19 cellular contexts compared by ENCODE assay signal in genomic region chr17:18378205-18378505, GRCh38. TPM values are rescaled to one million over a fixed set of nuclear protein-coding genes. Genes with fewer than 3 reads are reported as not detected.
DNase-seq lines count a peak whose midpoint lies in the region; ATAC-seq and TF ChIP-seq lines count a peak whose summit lies in the region.
"Had no signal": no experiment of that assay in that cellular context is flagged by ENCODE, and none has a peak within 500 bp of the region (broad histone marks: within the 10 kb centered on the region; RNA-seq: fewer than 3 reads in every experiment).

No MANE protein-coding gene starts in this region.

- H3F3A ChIP-seq in PC-9 (ENCODE audit: insufficient read depth, low read depth) = 0 out of 2 replicates have a peak, but pooled peaks cover 4% of the 10 kb centered on the region

- DNase-seq in PC-9 = no peak
- no peak for DNase-seq in upper lobe of right lung
- DNase-seq in activated T-helper 2 cell treated with anti-CD3 and anti-CD28 coated beads, Interferon-gamma antibody, Interleukin-2, Interleukin-4, amounts not matched to agents 10 μg/mL and 5 μg/mL and 100 μg/mL, durations not matched to agents 14 hours and 24 hours and 36 hours (ENCODE audit: low spot score) = no peak
- DNase-seq in gastrocnemius medialis = no peak
- DNase-seq in superior temporal gyrus (ENCODE audit: extremely low spot score) = no peak
- no peak for DNase-seq in stimulated activated CD4-positive, alpha-beta T cell treated with anti-CD3 and anti-CD28 coated beads, Interleukin-4, amount 100 ng/mL, for 24 hours
- DNase-seq: DMS 273 treated with DMSO at 0.1 percent for 48 hours, HFFc6, Karpas-422, NCI-H187 treated with DMSO at 0.1 percent for 48 hours, NCI-H2171, NCI-H774, SHP77 treated with DMSO at 0.1 percent for 48 hours had no signal

- H3K27me3 ChIP-seq in PC-9 (ENCODE audit: insufficient read depth, low read depth) (no peaks in the 10 kb centered on the region), mucosa of stomach (ENCODE audit: control insufficient read depth, insufficient read depth, low read length) (peaks cover 8% of the 10 kb centered on the region), upper lobe of right lung (peaks cover 4% of the 10 kb centered on the region), gastrocnemius medialis (peaks cover 16 to 34% (median 16%) of the 10 kb centered on the region in 3 donors)

- H3K27ac ChIP-seq in PC-9 (no peak overlapping the region), upper lobe of right lung (peak overlapping the region; percentile 72), gastrocnemius medialis (no peak overlapping the region)

- ATAC-seq in esophagus mucosa (peak; percentile 10), upper lobe of right lung (no peak), gastrocnemius medialis (no peak)

- peaks cover 12% of the 10 kb centered on the region for H3K27me3 Mint-ChIP-seq in activated T-helper 2 cell treated with anti-CD3 and anti-CD28 coated beads, Interferon-gamma antibody, Interleukin-2, Interleukin-4, amounts not matched to agents 10 μg/mL and 5 μg/mL and 100 μg/mL, durations not matched to agents 14 hours and 24 hours and 36 hours (ENCODE audit: low read depth)

- H3K9ac ChIP-seq in mucosa of stomach (ENCODE audit: low read length) = peak overlapping the region; percentile 15

- H3K4me3 ChIP-seq in PC-9 (no peak overlapping the region), mucosa of stomach (ENCODE audit: low read length) (no peak overlapping the region), upper lobe of right lung (peak overlapping the region; percentile 16), gastrocnemius medialis (no peak overlapping the region)
- H3K4me3 ChIP-seq: Peyer's patch had no signal

- no peaks in the 10 kb centered on the region for H3K9me2 ChIP-seq in PC-9 (ENCODE audit: insufficient read depth)

- H3K36me3 ChIP-seq in PC-9 (ENCODE audit: low read depth) (no peaks in the 10 kb centered on the region), mucosa of stomach (ENCODE audit: control insufficient read depth, insufficient read depth, low read length) (no peaks in the 10 kb centered on the region), upper lobe of right lung (no peaks in the 10 kb centered on the region), gastrocnemius medialis (no peaks in the 10 kb centered on the region)
- H3K36me3 ChIP-seq: Peyer's patch had no signal

- CTCF ChIA-PET in PC-9 (lab: Charles Lee) = no interaction called here

- H3K9me3 ChIP-seq in PC-9 (ENCODE audit: insufficient read depth, low read depth) = 0 out of 2 replicates have a peak, but pooled peaks cover 3% of the 10 kb centered on the region
- no peaks in the 10 kb centered on the region for H3K9me3 ChIP-seq in mucosa of stomach (ENCODE audit: control insufficient read depth, low read length)
- H3K9me3 ChIP-seq in upper lobe of right lung = peaks cover 5% of the 10 kb centered on the region
- H3K9me3 ChIP-seq in gastrocnemius medialis = no peaks in the 10 kb centered on the region
- H3K9me3 ChIP-seq: Peyer's patch had no signal

- H3K4me1 Mint-ChIP-seq in activated T-helper 2 cell treated with anti-CD3 and anti-CD28 coated beads, Interferon-gamma antibody, Interleukin-2, Interleukin-4, amounts not matched to agents 10 μg/mL and 5 μg/mL and 100 μg/mL, durations not matched to agents 14 hours and 24 hours and 36 hours (ENCODE audit: low read depth) = peaks cover 1% of the 10 kb centered on the region

- peak overlapping the region; percentile 59 for H3K4me2 ChIP-seq in PC-9

- no peak for TF ChIP-seq POLR2A in gastrocnemius medialis (IDR thresholded peaks at IDR 0.05)

- TF ChIP-seq CTCF in PC-9 (conservative IDR thresholded peaks at IDR 0.05) = no peak
- TF ChIP-seq CTCF in upper lobe of right lung (IDR thresholded peaks at IDR 0.05) = no peak
- TF ChIP-seq CTCF in gastrocnemius medialis (IDR thresholded peaks at IDR 0.05 in 4 of 5, conservative IDR thresholded peaks at IDR 0.05 in 1 of 5) = no peak

- H3K9me3 Mint-ChIP-seq in activated T-helper 2 cell treated with anti-CD3 and anti-CD28 coated beads, Interferon-gamma antibody, Interleukin-2, Interleukin-4, amounts not matched to agents 10 μg/mL and 5 μg/mL and 100 μg/mL, durations not matched to agents 14 hours and 24 hours and 36 hours = no peaks in the 10 kb centered on the region
- H3K9me3 Mint-ChIP-seq: HFFc6 had no signal

- POLR2A ChIA-PET in PC-9 (lab: Charles Lee; ENCODE audit: unreplicated experiment) = interaction anchor here (0.6 kb wide), 1 partner anchor 57 kb away, joined by 7 read pairs; no protein-coding TSS in a partner anchor

- H2AFZ ChIP-seq in PC-9 = no peak overlapping the region

- in situ Hi-C loops in gastrocnemius medialis (cut with MboI; ENCODE audit: low sequenced_read_pairs in 4 of 4) = no loop called here

- no peaks in the 10 kb centered on the region for H3K36me3 Mint-ChIP-seq in activated T-helper 2 cell treated with anti-CD3 and anti-CD28 coated beads, Interferon-gamma antibody, Interleukin-2, Interleukin-4, amounts not matched to agents 10 μg/mL and 5 μg/mL and 100 μg/mL, durations not matched to agents 14 hours and 24 hours and 36 hours (ENCODE audit: low read depth)

- BruUV-seq in PC-9 (replicated peaks; lab: Mats Ljungman, UMichigan) = no TSS peak

- H3K27ac Mint-ChIP-seq in activated T-helper 2 cell treated with anti-CD3 and anti-CD28 coated beads, Interferon-gamma antibody, Interleukin-2, Interleukin-4, amounts not matched to agents 10 μg/mL and 5 μg/mL and 100 μg/mL, durations not matched to agents 14 hours and 24 hours and 36 hours = no peak overlapping the region
- H3K27ac Mint-ChIP-seq: HFFc6 had no signal

- no peaks in the 10 kb centered on the region for H4K20me1 ChIP-seq in PC-9 (ENCODE audit: insufficient read depth)

- peaks cover 25% of the 10 kb centered on the region for H3K4me1 ChIP-seq in PC-9 (replicated peaks; ENCODE audit: insufficient read depth)
- H3K4me1 ChIP-seq in mucosa of stomach (ENCODE audit: control insufficient read depth, insufficient read depth, low read length) = peaks cover 34% of the 10 kb centered on the region
- no peaks in the 10 kb centered on the region for H3K4me1 ChIP-seq in upper lobe of right lung
- no peaks in the 10 kb centered on the region for H3K4me1 ChIP-seq in gastrocnemius medialis

- no peak overlapping the region for H3K4me3 Mint-ChIP-seq in activated T-helper 2 cell treated with anti-CD3 and anti-CD28 coated beads, Interferon-gamma antibody, Interleukin-2, Interleukin-4, amounts not matched to agents 10 μg/mL and 5 μg/mL and 100 μg/mL, durations not matched to agents 14 hours and 24 hours and 36 hours (ENCODE audit: low read depth)
- H3K4me3 Mint-ChIP-seq: HFFc6 had no signal

- no peaks in the 10 kb centered on the region for H3K79me2 ChIP-seq in PC-9 (ENCODE audit: low read depth)

- intact Hi-C loops in PC-9 (cut with micrococcal nuclease; ENCODE audit: unreplicated experiment) (no loop called here), upper lobe of right lung (cut with DNase I) (no loop called here), gastrocnemius medialis (cut with DNase I; ENCODE audit: low total_unique reads) (no loop called here)
- intact Hi-C loops in activated T-helper 2 cell treated with anti-CD3 and anti-CD28 coated beads, Interferon-gamma antibody, Interleukin-2, Interleukin-4, amounts not matched to agents 10 μg/mL and 5 μg/mL and 100 μg/mL, durations not matched to agents 14 hours and 24 hours and 36 hours (cut with micrococcal nuclease) = no loop called here

RNA-seq across cellular contexts. Expression of gene EVPLL, which starts 0.6 kb away (rescaled TPM):
- 3.7 and 5.7 TPM in 2 replicates for total RNA-seq in PC-9 (2021)
- 5.3 TPM for total RNA-seq in esophagus mucosa
- total RNA-seq in upper lobe of right lung = 1.8 TPM
- not detected in 2 replicates for total RNA-seq in activated T-helper 2 cell treated with anti-CD3 and anti-CD28 coated beads, Interferon-gamma antibody, Interleukin-2, Interleukin-4, amounts not matched to agents 10 μg/mL and 5 μg/mL and 100 μg/mL, durations not matched to agents 14 hours and 24 hours and 36 hours
- not detected for total RNA-seq in gastrocnemius medialis
- total RNA-seq: Daoy, H1, HFFc6, NCI-H460 had no signal

RNA-seq across cellular contexts. Expression of gene SHMT1, which starts 14.8 kb away (rescaled TPM):
- total RNA-seq in PC-9 (2021) (139 and 170 TPM in 2 replicates), esophagus mucosa (67.1 TPM), upper lobe of right lung (27.8 TPM), gastrocnemius medialis (10 to 100 TPM; 12.8 to 19.2 (median 14.0) TPM)
- 60.3 and 65.7 TPM in 2 replicates for total RNA-seq in activated T-helper 2 cell treated with anti-CD3 and anti-CD28 coated beads, Interferon-gamma antibody, Interleukin-2, Interleukin-4, amounts not matched to agents 10 μg/mL and 5 μg/mL and 100 μg/mL, durations not matched to agents 14 hours and 24 hours and 36 hours
